ENCODE assay signal across 13 cellular contexts in the genomic region with DNA sequence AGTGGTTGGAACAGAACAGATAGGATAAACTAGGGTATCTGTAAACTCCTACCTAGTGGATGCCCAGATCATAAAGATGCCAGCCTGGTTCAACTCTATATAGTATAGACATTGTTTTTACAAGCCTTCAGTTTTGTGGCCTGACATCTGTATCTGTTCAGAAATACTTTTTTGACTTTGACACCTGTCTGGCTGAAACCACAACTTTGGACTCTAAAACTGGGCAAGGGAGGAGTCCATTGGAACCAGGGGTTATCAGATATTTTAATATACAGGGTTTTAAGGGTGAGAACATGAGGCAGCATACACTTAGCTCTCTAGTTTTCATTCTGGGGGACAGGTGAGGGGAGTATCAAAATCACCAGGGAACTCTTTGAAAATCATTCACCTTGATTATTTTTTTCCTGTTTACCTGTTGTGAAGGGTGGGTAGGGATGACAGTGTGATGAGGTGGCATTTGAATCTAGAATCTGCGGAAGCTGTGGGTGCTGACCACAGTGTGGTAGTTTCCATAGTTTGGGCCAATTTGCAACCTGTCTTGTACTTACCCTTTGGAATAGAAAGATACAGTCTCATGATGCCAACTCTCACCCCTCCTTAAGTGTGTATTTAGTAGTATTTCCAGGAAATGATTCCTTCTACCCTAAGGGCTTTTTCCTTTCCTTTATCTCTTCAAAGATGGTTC. TPM values are rescaled to one million over a fixed set of nuclear protein-coding genes. Genes with fewer than 3 reads are reported as not detected.
DNase-seq lines count a peak whose midpoint lies in the region; ATAC-seq and TF ChIP-seq lines count a peak whose summit lies in the region.
"Had no signal": no experiment of that assay in that cellular context is flagged by ENCODE, and none has a peak within 500 bp of the region (broad histone marks: within the 10 kb centered on the region; RNA-seq: fewer than 3 reads in every experiment).

No MANE protein-coding gene starts in this region.

- H3K27ac Mint-ChIP-seq in stimulated activated effector memory CD8-positive, alpha-beta T cell treated with anti-CD3 and anti-CD28 coated beads, Interleukin-12 subunit alpha, Interleukin-12 subunit beta, amount 100 ng/mL, for 72 hours: peak overlapping the region; percentile 33

- no peaks in the 10 kb centered on the region for H3K27me3 ChIP-seq in OCI-LY1 (ENCODE audit: insufficient read depth, low read length)
- H3K27me3 ChIP-seq: brain microvascular endothelial cell had no signal

- no peaks in the 10 kb centered on the region for H3K36me3 ChIP-seq in OCI-LY1 (ENCODE audit: insufficient read depth, low read length)
- H3K36me3 ChIP-seq: brain microvascular endothelial cell had no signal

- no peaks in the 10 kb centered on the region for H3K9me3 Mint-ChIP-seq in stimulated activated effector memory CD8-positive, alpha-beta T cell treated with anti-CD3 and anti-CD28 coated beads, Interleukin-12 subunit alpha, Interleukin-12 subunit beta, amount 100 ng/mL, for 72 hours

- no peak overlapping the region for H3K4me2 ChIP-seq in OCI-LY1 (ENCODE audit: low read length)

- H3K9me2 ChIP-seq in OCI-LY1 (ENCODE audit: low read depth, low read length): no peaks in the 10 kb centered on the region

- H3K27ac ChIP-seq in OCI-LY1 (ENCODE audit: low read depth, low read length, poor library complexity, severe bottlenecking) (peak overlapping the region; percentile 72), epithelial cell of prostate (peak overlapping the region; percentile 97)
- H3K27ac ChIP-seq: brain microvascular endothelial cell, HL-60 had no signal

- no peaks in the 10 kb centered on the region for H3K9me3 ChIP-seq in OCI-LY1 (ENCODE audit: low read length)

- no peak overlapping the region for H3K4me3 ChIP-seq in OCI-LY1 (ENCODE audit: low read depth, low read length, poor library complexity, severe bottlenecking)

- H3K79me2 ChIP-seq in OCI-LY1 (ENCODE audit: insufficient read depth, low read length): no peaks in the 10 kb centered on the region

- H3K4me3 Mint-ChIP-seq in stimulated activated effector memory CD8-positive, alpha-beta T cell treated with anti-CD3 and anti-CD28 coated beads, Interleukin-12 subunit alpha, Interleukin-12 subunit beta, amount 100 ng/mL, for 72 hours: no peak overlapping the region

- no peak for TF ChIP-seq CTCF in OCI-LY1 (IDR thresholded peaks at IDR 0.05; ENCODE audit: low read length)

- H4K20me1 ChIP-seq in OCI-LY1 (ENCODE audit: insufficient read depth, low read length): no peaks in the 10 kb centered on the region

- DNase-seq in epithelial cell of prostate (ENCODE audit: low read depth, low spot score): peak; percentile 68
- DNase-seq in stimulated activated effector memory CD8-positive, alpha-beta T cell treated with anti-CD3 and anti-CD28 coated beads, Interleukin-12 subunit alpha, Interleukin-12 subunit beta, amount 100 ng/mL, for 72 hours (ENCODE audit: low spot score in 2 of 2): no peak
- no peak for DNase-seq in SK-N-DZ (ENCODE audit: low spot score)
- DNase-seq: activated CD8-positive, alpha-beta memory T cell treated with anti-CD3 and anti-CD28 coated beads, Interleukin-2, amount 50 U/mL, for 4 hours; brain microvascular endothelial cell; NCI-H1417 treated with DMSO at 0.1 percent for 48 hours; T-helper 9 cell had no signal

- H3F3A ChIP-seq in OCI-LY1 (ENCODE audit: insufficient read depth, low read length): no peaks in the 10 kb centered on the region

- no peaks in the 10 kb centered on the region for H3K36me3 Mint-ChIP-seq in stimulated activated effector memory CD8-positive, alpha-beta T cell treated with anti-CD3 and anti-CD28 coated beads, Interleukin-12 subunit alpha, Interleukin-12 subunit beta, amount 100 ng/mL, for 72 hours

- ATAC-seq in GM19324 (IDR thresholded peaks at IDR 0.05; ENCODE audit: low FRiP score, unreplicated experiment) (peak; percentile 43), HG02852 (IDR thresholded peaks at IDR 0.05; ENCODE audit: unreplicated experiment) (no peak), HG03159 (IDR thresholded peaks at IDR 0.05; ENCODE audit: unreplicated experiment) (no peak), HG03108 (IDR thresholded peaks at IDR 0.05; ENCODE audit: unreplicated experiment) (no peak)
- ATAC-seq in stimulated activated effector memory CD8-positive, alpha-beta T cell treated with anti-CD3 and anti-CD28 coated beads, Interleukin-12 subunit alpha, Interleukin-12 subunit beta, amount 100 ng/mL, for 72 hours: peak; percentile 55

- H3K4me1 ChIP-seq in OCI-LY1 (ENCODE audit: insufficient read depth, low read length, severe bottlenecking): peaks cover 68% of the 10 kb centered on the region

- H3K9ac ChIP-seq in OCI-LY1 (ENCODE audit: low read length): no peak overlapping the region

- H3K4me1 Mint-ChIP-seq in stimulated activated effector memory CD8-positive, alpha-beta T cell treated with anti-CD3 and anti-CD28 coated beads, Interleukin-12 subunit alpha, Interleukin-12 subunit beta, amount 100 ng/mL, for 72 hours: peaks cover 30% of the 10 kb centered on the region

- no peak overlapping the region for H2AFZ ChIP-seq in OCI-LY1 (ENCODE audit: low read length)

RNA-seq across cellular contexts. Expression of a gene that starts 20.6 kb away (rescaled TPM):
- polyA plus RNA-seq in SK-N-DZ (2014; cell fraction: cytosol; rRNA removed): 6.3 and 6.6 TPM in 2 replicates
- polyA plus RNA-seq in SK-N-DZ (2014; cell fraction: nucleus; rRNA removed): 7.7 and 13.0 TPM in 2 replicates

Comparison
In these comparisons a context has a peak if more than half of its experiments do, and no peak if none do; other contexts are left out.
1. ATAC-seq: peak in GM19324 (single experiment) and stimulated activated effector memory CD8-positive, alpha-beta T cell treated with anti-CD3 and anti-CD28 coated beads, Interleukin-12 subunit alpha, Interleukin-12 subunit beta, amount 100 ng/mL, for 72 hours (single experiment); none in HG02852 (single experiment), HG03159 (single experiment) and HG03108 (single experiment).